ENCODE assay signal across 10 cellular contexts in genomic region chr2:241673797-241674725, GRCh38. TPM values are rescaled to one million over a fixed set of nuclear protein-coding genes. Genes with fewer than 3 reads are reported as not detected.
A peak's percentile ranks its signal among the peaks of the same experiment; 100 is the strongest.
DNase-seq lines count a peak whose midpoint lies in the region; ATAC-seq and TF ChIP-seq lines count a peak whose summit lies in the region.
"Had no signal": no experiment of that assay in that cellular context is flagged by ENCODE, and none has a peak within 500 bp of the region (broad histone marks: within the 10 kb centered on the region; RNA-seq: fewer than 3 reads in every experiment).

No MANE protein-coding gene starts in this region.

- intact Hi-C loops in dorsolateral prefrontal cortex (cut with DNase I), result no loop called here

- no peaks in the 10 kb centered on the region for H3K27me3 Mint-ChIP-seq in activated T-cell treated with anti-CD3 and anti-CD28 coated beads, Interleukin-2, amount 50 U/mL, for 24 hours
- H3K27me3 Mint-ChIP-seq: B cell had no signal

- no peak for TF ChIP-seq CTCF in dorsolateral prefrontal cortex (IDR thresholded peaks at IDR 0.05 in 54 of 56, conservative IDR thresholded peaks at IDR 0.05 in 2 of 56; ENCODE audit: low read depth in 1 of 56, partially characterized antibody in 56 of 56)

- no peak overlapping the region for H3K4me3 Mint-ChIP-seq in activated T-cell treated with anti-CD3 and anti-CD28 coated beads, Interleukin-2, amount 50 U/mL, for 24 hours
- no peak overlapping the region for H3K4me3 Mint-ChIP-seq in stimulated activated effector memory CD8-positive, alpha-beta T cell treated with anti-CD3 and anti-CD28 coated beads, Interleukin-12 subunit alpha, Interleukin-12 subunit beta, amount 100 ng/mL, for 72 hours
- H3K4me3 Mint-ChIP-seq: B cell had no signal

- no peaks in the 10 kb centered on the region for H3K27me3 ChIP-seq in dorsolateral prefrontal cortex

- H3K27ac Mint-ChIP-seq in activated T-cell treated with anti-CD3 and anti-CD28 coated beads, Interleukin-2, amount 50 U/mL, for 24 hours, result peak overlapping the region; percentile 72
- peak overlapping the region; percentile 82 for H3K27ac Mint-ChIP-seq in stimulated activated effector memory CD8-positive, alpha-beta T cell treated with anti-CD3 and anti-CD28 coated beads, Interleukin-12 subunit alpha, Interleukin-12 subunit beta, amount 100 ng/mL, for 72 hours
- H3K27ac Mint-ChIP-seq: B cell had no signal

- DNase-seq in activated T-cell treated with anti-CD3 and anti-CD28 coated beads, Interleukin-2, amount 50 U/mL, for 24 hours, result no peak
- no peak for DNase-seq in activated T-cell treated with anti-CD3 and anti-CD28 coated beads, Interleukin-2, amount 50 U/mL, for 48 hours
- peak; percentile 3 for DNase-seq in NCI-H69 (lab: John Stamatoyannopoulos, UW)
- peak in 5 of 10 donors; percentile 31 to 71 (median 41) for DNase-seq in dorsolateral prefrontal cortex
- DNase-seq in stimulated activated effector memory CD8-positive, alpha-beta T cell treated with anti-CD3 and anti-CD28 coated beads, Interleukin-12 subunit alpha, Interleukin-12 subunit beta, amount 100 ng/mL, for 72 hours (ENCODE audit: low spot score in 2 of 2), result no peak
- DNase-seq: NCI-H1092 treated with DMSO at 0.1 percent for 48 hours had no signal

- H3K4me3 ChIP-seq in dorsolateral prefrontal cortex, result no peak overlapping the region

- ATAC-seq in stimulated activated effector memory CD8-positive, alpha-beta T cell treated with anti-CD3 and anti-CD28 coated beads, Interleukin-12 subunit alpha, Interleukin-12 subunit beta, amount 100 ng/mL, for 72 hours, result no peak
- ATAC-seq in HG02938 (IDR thresholded peaks at IDR 0.05; ENCODE audit: unreplicated experiment), result no peak
- ATAC-seq in HG02885 (IDR thresholded peaks at IDR 0.05; ENCODE audit: poor library complexity, unreplicated experiment), result no peak
- no peak for ATAC-seq in HG03039 (IDR thresholded peaks at IDR 0.05; ENCODE audit: unreplicated experiment)

- H3K27ac ChIP-seq in dorsolateral prefrontal cortex, result peak overlapping the region in 50 of 59 donors; percentile 9 to 85 (median 56)

- peaks cover 2% of the 10 kb centered on the region for H3K4me1 Mint-ChIP-seq in activated T-cell treated with anti-CD3 and anti-CD28 coated beads, Interleukin-2, amount 50 U/mL, for 24 hours (ENCODE audit: low read depth)
- H3K4me1 Mint-ChIP-seq in stimulated activated effector memory CD8-positive, alpha-beta T cell treated with anti-CD3 and anti-CD28 coated beads, Interleukin-12 subunit alpha, Interleukin-12 subunit beta, amount 100 ng/mL, for 72 hours, result peaks cover 18% of the 10 kb centered on the region
- H3K4me1 Mint-ChIP-seq: B cell had no signal

- no peaks in the 10 kb centered on the region for H3K9me3 Mint-ChIP-seq in activated T-cell treated with anti-CD3 and anti-CD28 coated beads, Interleukin-2, amount 50 U/mL, for 24 hours
- H3K9me3 Mint-ChIP-seq in stimulated activated effector memory CD8-positive, alpha-beta T cell treated with anti-CD3 and anti-CD28 coated beads, Interleukin-12 subunit alpha, Interleukin-12 subunit beta, amount 100 ng/mL, for 72 hours, result no peaks in the 10 kb centered on the region

- peaks cover 95% of the 10 kb centered on the region for H3K36me3 Mint-ChIP-seq in activated T-cell treated with anti-CD3 and anti-CD28 coated beads, Interleukin-2, amount 50 U/mL, for 24 hours (ENCODE audit: low read depth)
- H3K36me3 Mint-ChIP-seq in stimulated activated effector memory CD8-positive, alpha-beta T cell treated with anti-CD3 and anti-CD28 coated beads, Interleukin-12 subunit alpha, Interleukin-12 subunit beta, amount 100 ng/mL, for 72 hours, result peaks cover 55% of the 10 kb centered on the region

RNA-seq across cellular contexts. Expression of gene DTYMK, which starts 12.6 kb away (rescaled TPM):
- total RNA-seq in dorsolateral prefrontal cortex, result 10 to 100 TPM in 119 of 120 experiments, 1 to 10 TPM in 1; 9.9 to 26.6 (median 15.6) TPM

RNA-seq across cellular contexts. Expression of gene ING5, which starts 27.8 kb away (rescaled TPM):
- 10 to 100 TPM; 41.5 to 97.4 (median 61.9) TPM for total RNA-seq in dorsolateral prefrontal cortex

RNA-seq across cellular contexts. Expression of gene ATG4B, which starts 36.6 kb away (rescaled TPM):
- total RNA-seq in dorsolateral prefrontal cortex, result 100 to 1,000 TPM in 104 of 120 experiments, 10 to 100 TPM in 16; 79.3 to 164 (median 118) TPM

RNA-seq across cellular contexts. Expression of gene THAP4, which starts 37.1 kb away (rescaled TPM):
- total RNA-seq in dorsolateral prefrontal cortex, result 10 to 100 TPM; 35.1 to 69.3 (median 54.0) TPM
